ENCODE assay signal across 16 cellular contexts in the genomic region with DNA sequence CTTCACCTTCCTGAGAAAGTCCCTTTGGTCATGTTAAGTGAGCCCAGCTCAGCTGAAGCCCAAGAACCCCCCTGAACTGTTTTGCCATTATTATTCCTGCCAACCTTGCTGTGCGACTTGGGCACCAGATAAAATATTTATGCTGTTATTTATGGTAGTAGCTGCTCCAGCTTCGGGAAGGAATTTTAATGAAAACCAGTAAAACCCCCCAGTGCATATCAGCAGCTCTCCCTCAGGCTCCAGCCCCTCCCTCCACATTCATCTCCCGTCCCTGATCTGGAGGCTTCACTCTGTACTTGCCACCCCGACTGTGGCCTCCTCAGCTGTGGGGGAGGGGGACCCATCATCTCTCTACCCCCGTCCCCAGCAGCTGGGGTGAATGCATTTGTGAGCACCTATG. TPM values are rescaled to one million over a fixed set of nuclear protein-coding genes. Genes with fewer than 3 reads are reported as not detected.
A peak's percentile ranks its signal among the peaks of the same experiment; 100 is the strongest.
DNase-seq lines count a peak whose midpoint lies in the region; ATAC-seq and TF ChIP-seq lines count a peak whose summit lies in the region.
"Had no signal": no experiment of that assay in that cellular context is flagged by ENCODE, and none has a peak within 500 bp of the region (broad histone marks: within the 10 kb centered on the region; RNA-seq: fewer than 3 reads in every experiment).

No MANE protein-coding gene starts in this region.

- H2AFZ ChIP-seq in SK-N-SH (ENCODE audit: low read depth), result no peak overlapping the region

- POLR2A ChIA-PET in SK-N-SH (lab: Yijun Ruan, JAX), result interaction anchor here (0.6 kb wide), 1 partner anchor 16 kb away, joined by 3 read pairs; no protein-coding TSS in a partner anchor

- no peaks in the 10 kb centered on the region for H3K27me3 ChIP-seq in SK-N-SH (ENCODE audit: insufficient read depth)
- H3K27me3 ChIP-seq: BLaER1 had no signal

- H3K36me3 ChIP-seq in SK-N-SH (replicated peaks in 1 of 2; ENCODE audit: control insufficient read depth in 1 of 2, insufficient read depth in 2 of 2, low read length in 1 of 2), result no peaks in the 10 kb centered on the region
- H3K36me3 ChIP-seq: BLaER1 had no signal

- H3K9me3 Mint-ChIP-seq in neural crest cell (no peaks in the 10 kb centered on the region), type B pancreatic cell (no peaks in the 10 kb centered on the region)

- no peaks in the 10 kb centered on the region for H3F3A ChIP-seq in SK-N-SH (replicated peaks; ENCODE audit: insufficient read depth)

- CTCF ChIA-PET in SK-N-SH (lab: Yijun Ruan, JAX), result no interaction called here

- DNase-seq in SK-N-SH, result no peak
- DNase-seq in T-helper 17 cell, result no peak
- DNase-seq in neural crest cell (ENCODE audit: low read depth, low spot score), result no peak
- no peak for DNase-seq in type B pancreatic cell (ENCODE audit: extremely low spot score, unreplicated experiment)
- DNase-seq in activated effector memory CD4-positive, alpha-beta T cell treated with anti-CD3 and anti-CD28 coated beads, Interleukin-2, amount 50 U/mL, for 16 hours, result no peak
- DNase-seq in NCI-H1092 (lab: John Stamatoyannopoulos, UW), result no peak
- DNase-seq: AML-193; CD8-positive, alpha-beta memory T cell; DMS53; GF-D8 had no signal

- H3K9me3 ChIP-seq in SK-N-SH (no peaks in the 10 kb centered on the region), T-helper 17 cell (ENCODE audit: control insufficient read depth, low read length, poor library complexity, severe bottlenecking) (no peaks in the 10 kb centered on the region)
- H3K9me3 ChIP-seq: BLaER1 had no signal

- TF ChIP-seq EP300 in SK-N-SH (IDR thresholded peaks at IDR 0.05; ENCODE audit: borderline replicate concordance in 1 of 2, low read depth in 1 of 2, low read length in 1 of 2), result no peak

- ATAC-seq in SK-N-SH treated with all-trans-retinoic acid at 6 μM for 48 hours (peak; percentile 55), T-helper 17 cell (no peak), HG03521 (IDR thresholded peaks at IDR 0.05; ENCODE audit: unreplicated experiment) (no peak)

- no peak overlapping the region for H3K4me2 ChIP-seq in SK-N-SH
- H3K4me2 ChIP-seq: BLaER1 had no signal

- H3K36me3 Mint-ChIP-seq in T-helper 17 cell (ENCODE audit: low read depth) (peaks cover 8% of the 10 kb centered on the region), neural crest cell (ENCODE audit: low read depth) (no peaks in the 10 kb centered on the region), type B pancreatic cell (no peaks in the 10 kb centered on the region)

- H3K27ac Mint-ChIP-seq in T-helper 17 cell, result peak overlapping the region; percentile 74
- peak overlapping the region; percentile 12 for H3K27ac Mint-ChIP-seq in neural crest cell (ENCODE audit: unreplicated experiment)
- no peak overlapping the region for H3K27ac Mint-ChIP-seq in type B pancreatic cell

- no peak for TF ChIP-seq RAD21 in SK-N-SH (IDR thresholded peaks at IDR 0.05; ENCODE audit: low read length)

- H3K4me1 Mint-ChIP-seq in T-helper 17 cell (peaks cover 11% of the 10 kb centered on the region), neural crest cell (peaks cover 5% of the 10 kb centered on the region), type B pancreatic cell (ENCODE audit: unreplicated experiment) (peaks cover 18% of the 10 kb centered on the region)
- H3K4me1 Mint-ChIP-seq: IgD-negative memory B cell had no signal

- H3K4me3 ChIP-seq in SK-N-SH (ENCODE audit: low read depth in 2 of 2, low read length in 1 of 2), result no peak overlapping the region
- H3K4me3 ChIP-seq: BLaER1 had no signal

- H3K27me3 Mint-ChIP-seq in T-helper 17 cell (no peaks in the 10 kb centered on the region), neural crest cell (ENCODE audit: low read depth) (peaks cover 27% of the 10 kb centered on the region), type B pancreatic cell (peaks cover 9% of the 10 kb centered on the region)
- H3K27me3 Mint-ChIP-seq: CD8-positive, alpha-beta memory T cell; IgD-negative memory B cell had no signal

- no peaks in the 10 kb centered on the region for H3K9me2 ChIP-seq in SK-N-SH

- no peak overlapping the region for H3K9ac ChIP-seq in SK-N-SH
- H3K9ac ChIP-seq: BLaER1 had no signal

- peak overlapping the region in 1 of 2 experiments; percentile 5; a peak in 1 of 4 replicates for H3K27ac ChIP-seq in SK-N-SH (ENCODE audit: low read depth in 2 of 2, low read length in 1 of 2)
- H3K27ac ChIP-seq: 22Rv1, BLaER1 had no signal

- peaks cover 0 to 36% of the 10 kb centered on the region in 2 experiments; a peak in 1 of 4 replicates for H3K4me1 ChIP-seq in SK-N-SH (ENCODE audit: control insufficient read depth in 1 of 2, insufficient read depth in 2 of 2, low read depth in 1 of 2, low read length in 1 of 2)
- H3K4me1 ChIP-seq: BLaER1 had no signal

- no peaks in the 10 kb centered on the region for H3K79me2 ChIP-seq in SK-N-SH (ENCODE audit: insufficient read depth)

- H3K4me3 Mint-ChIP-seq in T-helper 17 cell, result no peak overlapping the region
- no peak overlapping the region for H3K4me3 Mint-ChIP-seq in neural crest cell
- H3K4me3 Mint-ChIP-seq in type B pancreatic cell, result peak overlapping the region; percentile 11
- H3K4me3 Mint-ChIP-seq: CD8-positive, alpha-beta memory T cell; IgD-negative memory B cell had no signal

- 11% methylated on average over 5 of the region's 5 CpGs for WGBS in SK-N-SH (ENCODE audit: low lambda C conversion rate)

- H4K20me1 ChIP-seq in SK-N-SH (ENCODE audit: insufficient read depth), result no peaks in the 10 kb centered on the region
- H4K20me1 ChIP-seq: BLaER1 had no signal

- TF ChIP-seq CTCF in SK-N-SH (IDR thresholded peaks at IDR 0.05) (no peak), neural crest cell (conservative IDR thresholded peaks at IDR 0.05) (no peak), type B pancreatic cell (conservative IDR thresholded peaks at IDR 0.05) (no peak)

TF ChIP-seq in SK-N-SH treated with all-trans-retinoic acid at 6 μM for 48 hours, 23 proteins besides CTCF, POLR2A, EP300 and RAD21 (continues in another document):
- peak; percentile 58 for TF ChIP-seq ISL1 (CRISPR knock-in tag; IDR thresholded peaks at IDR 0.05)
- TF ChIP-seq, protein P1, sequence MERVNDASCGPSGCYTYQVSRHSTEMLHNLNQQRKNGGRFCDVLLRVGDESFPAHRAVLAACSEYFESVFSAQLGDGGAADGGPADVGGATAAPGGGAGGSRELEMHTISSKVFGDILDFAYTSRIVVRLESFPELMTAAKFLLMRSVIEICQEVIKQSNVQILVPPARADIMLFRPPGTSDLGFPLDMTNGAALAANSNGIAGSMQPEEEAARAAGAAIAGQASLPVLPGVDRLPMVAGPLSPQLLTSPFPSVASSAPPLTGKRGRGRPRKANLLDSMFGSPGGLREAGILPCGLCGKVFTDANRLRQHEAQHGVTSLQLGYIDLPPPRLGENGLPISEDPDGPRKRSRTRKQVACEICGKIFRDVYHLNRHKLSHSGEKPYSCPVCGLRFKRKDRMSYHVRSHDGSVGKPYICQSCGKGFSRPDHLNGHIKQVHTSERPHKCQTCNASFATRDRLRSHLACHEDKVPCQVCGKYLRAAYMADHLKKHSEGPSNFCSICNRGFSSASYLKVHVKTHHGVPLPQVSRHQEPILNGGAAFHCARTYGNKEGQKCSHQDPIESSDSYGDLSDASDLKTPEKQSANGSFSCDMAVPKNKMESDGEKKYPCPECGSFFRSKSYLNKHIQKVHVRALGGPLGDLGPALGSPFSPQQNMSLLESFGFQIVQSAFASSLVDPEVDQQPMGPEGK (CRISPR knock-in tag; IDR thresholded peaks at IDR 0.05; ENCODE audit: borderline replicate concordance), result peak; percentile 73; the same call in 1 of the 2 replicates

TF ChIP-seq in SK-N-SH, 30 proteins besides CTCF, POLR2A, EP300 and RAD21:
- TF ChIP-seq FOSL2 (IDR thresholded peaks at IDR 0.05; ENCODE audit: borderline replicate concordance, low read depth) (no peak), CHD2 (IDR thresholded peaks at IDR 0.05; ENCODE audit: low read length, partially characterized antibody) (no peak), JUND (IDR thresholded peaks at IDR 0.05) (no peak), GABPA (IDR thresholded peaks at IDR 0.05; ENCODE audit: low read depth) (no peak), NFIC (IDR thresholded peaks at IDR 0.05; ENCODE audit: borderline replicate concordance) (no peak), TAF1 (IDR thresholded peaks at IDR 0.05; ENCODE audit: borderline replicate concordance, low read depth, low read length) (no peak)

RNA-seq across cellular contexts. Expression of a gene that starts 12.7 kb away (rescaled TPM):
- polyA plus RNA-seq in SK-N-SH (2012; rRNA removed), result not detected in 2 replicates
- polyA plus RNA-seq in SK-N-SH (2012; cell fraction: cytosol; rRNA removed), result 0.01 TPM in 2 replicates
- 0.02 TPM in 1 of 2 replicates, not detected in the other for polyA plus RNA-seq in SK-N-SH (2012; cell fraction: nucleus; rRNA removed)
- total RNA-seq in T-helper 17 cell, result 10 to 100 TPM; 10.4 to 11.2 TPM
- not detected in 2 replicates for total RNA-seq in neural crest cell
- 7.0 and 12.4 TPM in 2 replicates for total RNA-seq in type B pancreatic cell (ENCODE audit: low replicate concordance)
- total RNA-seq: HT1080 had no signal

RNA-seq across cellular contexts. Expression of a gene that starts 24.1 kb away (rescaled TPM):
- 3.2 and 3.4 TPM in 2 replicates for polyA plus RNA-seq in SK-N-SH (2012; rRNA removed)
- 2.1 and 2.8 TPM in 2 replicates for polyA plus RNA-seq in SK-N-SH (2012; cell fraction: cytosol; rRNA removed)
- 1.5 and 1.8 TPM in 2 replicates for polyA plus RNA-seq in SK-N-SH (2012; cell fraction: nucleus; rRNA removed)
- under 1 TPM; 0.37 to 0.80 TPM for total RNA-seq in T-helper 17 cell
- total RNA-seq in neural crest cell, result 7.1 and 8.2 TPM in 2 replicates
- 9.5 and 10.2 TPM in 2 replicates for total RNA-seq in type B pancreatic cell (ENCODE audit: low replicate concordance)
